ENCODE assay signal across 13 cellular contexts in the genomic region with DNA sequence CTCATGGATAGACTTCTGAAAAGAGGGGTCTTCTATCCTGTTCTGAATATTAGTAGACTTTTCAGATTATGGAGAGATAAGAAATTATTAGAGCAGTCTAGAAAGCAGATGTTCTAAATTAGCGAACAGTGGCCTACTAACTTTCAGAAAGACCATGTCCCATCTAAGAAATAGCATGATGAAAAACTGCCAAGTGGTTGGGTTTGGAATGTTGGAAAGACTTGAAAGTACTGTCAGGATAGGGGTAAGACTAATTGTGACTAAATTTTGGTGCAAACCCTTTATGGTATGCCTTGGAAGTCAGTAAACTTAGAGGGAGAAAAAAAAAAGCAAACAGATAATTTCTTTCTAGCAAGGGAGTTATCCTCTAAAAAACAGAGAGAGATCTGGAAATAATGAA. TPM values are rescaled to one million over a fixed set of nuclear protein-coding genes. Genes with fewer than 3 reads are reported as not detected.
DNase-seq lines count a peak whose midpoint lies in the region; ATAC-seq and TF ChIP-seq lines count a peak whose summit lies in the region.
"Had no signal": no experiment of that assay in that cellular context is flagged by ENCODE, and none has a peak within 500 bp of the region (broad histone marks: within the 10 kb centered on the region; RNA-seq: fewer than 3 reads in every experiment).

No MANE protein-coding gene starts in this region.

- no peaks in the 10 kb centered on the region for H3K9me3 ChIP-seq in SK-N-MC (ENCODE audit: low read depth, low read length)
- H3K9me3 ChIP-seq: Peyer's patch had no signal

- H3K4me3 ChIP-seq in SK-N-MC: no peak overlapping the region
- H3K4me3 ChIP-seq: Peyer's patch had no signal

- H3K36me3 ChIP-seq in SK-N-MC (ENCODE audit: insufficient read depth, low read length): no peaks in the 10 kb centered on the region

- TF ChIP-seq CTCF in nephron (IDR thresholded peaks at IDR 0.05; ENCODE audit: unreplicated experiment in 3 of 3): no peak

- no peaks in the 10 kb centered on the region for H3K9me3 Mint-ChIP-seq in nephron
- H3K9me3 Mint-ChIP-seq: CD8-positive, alpha-beta memory T cell had no signal

- peaks cover 15% of the 10 kb centered on the region for H3K36me3 Mint-ChIP-seq in nephron (ENCODE audit: low read depth)

- H3K4me1 Mint-ChIP-seq in nephron: peaks cover 21% of the 10 kb centered on the region
- H3K4me1 Mint-ChIP-seq: CD8-positive, alpha-beta memory T cell had no signal

- H3K9ac ChIP-seq in SK-N-MC (ENCODE audit: insufficient read length): no peak overlapping the region

- peak overlapping the region; percentile 74 for H3K27ac ChIP-seq in SK-N-MC
- H3K27ac ChIP-seq: C4-2B, Peyer's patch had no signal

- H3K27ac Mint-ChIP-seq in nephron: peak overlapping the region; percentile 58 to 86 (median 73)

- H3K4me3 Mint-ChIP-seq in nephron: no peak overlapping the region
- H3K4me3 Mint-ChIP-seq: CD8-positive, alpha-beta memory T cell had no signal

- H3K27me3 Mint-ChIP-seq in nephron (ENCODE audit: low read depth): no peaks in the 10 kb centered on the region
- H3K27me3 Mint-ChIP-seq: CD8-positive, alpha-beta memory T cell had no signal

- DNase-seq in AG08395 (ENCODE audit: low spot score) (peak; percentile 7), SK-N-MC (ENCODE audit: low read depth, low spot score) (no peak), dermis blood vessel endothelial cell (peak; percentile 10), NOMO-1 treated with DMSO at 0.1 percent for 48 hours (lab: John Stamatoyannopoulos, UW; ENCODE audit: unreplicated experiment) (no peak)
- DNase-seq in stimulated activated CD8-positive, alpha-beta memory T cell treated with anti-CD3 and anti-CD28 coated beads, Interleukin-4, amount 100 ng/mL, for 48 hours: no peak
- DNase-seq: CD8-positive, alpha-beta memory T cell; KG1; NCI-H524; Peyer's patch had no signal

- ATAC-seq in GM21786 (IDR thresholded peaks at IDR 0.05; ENCODE audit: unreplicated experiment): no peak
- ATAC-seq: HCT116 had no signal

RNA-seq across cellular contexts. Expression of a gene that starts 41.1 kb away (rescaled TPM):
- total RNA-seq in dermis blood vessel endothelial cell: 17.1 and 37.8 TPM in 2 replicates

Comparison
In these comparisons a context has a peak if more than half of its experiments do, and no peak if none do; other contexts are left out.
1. DNase-seq: peak in AG08395 (single experiment) and dermis blood vessel endothelial cell (single experiment); none in SK-N-MC (single experiment), stimulated activated CD8-positive, alpha-beta memory T cell treated with anti-CD3 and anti-CD28 coated beads, Interleukin-4, amount 100 ng/mL, for 48 hours (single experiment) and NOMO-1 treated with DMSO at 0.1 percent for 48 hours (single experiment).